In genomic region chr12:114685869-114686268, GRCh38 we compare ENCODE assay signal across 19 cellular contexts. TPM values are rescaled to one million over a fixed set of nuclear protein-coding genes. Genes with fewer than 3 reads are reported as not detected.
A peak's percentile ranks its signal among the peaks of the same experiment; 100 is the strongest.
DNase-seq lines count a peak whose midpoint lies in the region; ATAC-seq and TF ChIP-seq lines count a peak whose summit lies in the region.
"Had no signal": no experiment of that assay in that cellular context is flagged by ENCODE, and none has a peak within 500 bp of the region (broad histone marks: within the 10 kb centered on the region; RNA-seq: fewer than 3 reads in every experiment).

No MANE protein-coding gene starts in this region.

- H3K4me3 ChIP-seq in adrenal gland (peak overlapping the region in 1 of 4 donors; percentile 74), lower lobe of right lung (no peak overlapping the region), transverse colon (no peak overlapping the region)

- H3K9me3 ChIP-seq in adrenal gland (replicated peaks in 1 of 3) (no peaks in the 10 kb centered on the region), lower lobe of right lung (no peaks in the 10 kb centered on the region), transverse colon (no peaks in the 10 kb centered on the region)
- H3K9me3 ChIP-seq: gastrocnemius medialis, tibial artery had no signal

- H3K4me1 ChIP-seq in adrenal gland (replicated peaks in 1 of 2) (peaks cover 7 to 18% of the 10 kb centered on the region in 2 donors), lower lobe of right lung (peaks cover 9% of the 10 kb centered on the region), transverse colon (peaks cover 0 to 10% (median 7%) of the 10 kb centered on the region in 4 donors)

- peaks cover 0 to 8% of the 10 kb centered on the region in 2 donors for H3K36me3 ChIP-seq in adrenal gland (replicated peaks in 1 of 2)
- no peaks in the 10 kb centered on the region for H3K36me3 ChIP-seq in lower lobe of right lung
- no peaks in the 10 kb centered on the region for H3K36me3 ChIP-seq in transverse colon
- H3K36me3 ChIP-seq: gastrocnemius medialis, tibial artery had no signal

- no peak for TF ChIP-seq CTCF in adrenal gland (IDR thresholded peaks at IDR 0.05)
- TF ChIP-seq CTCF in lower lobe of right lung (IDR thresholded peaks at IDR 0.05), result no peak
- no peak for TF ChIP-seq CTCF in transverse colon (IDR thresholded peaks at IDR 0.05)

- intact Hi-C loops in adrenal gland (cut with DNase I), result loop anchor here in 1 of 2 donors (10.0 kb wide), 1 partner anchor 89 kb away; no protein-coding TSS in a partner anchor
- intact Hi-C loops in lower lobe of right lung (cut with DNase I), result no loop called here
- intact Hi-C loops in transverse colon (cut with DNase I; ENCODE audit: low total_unique reads), result no loop called here

- no peak for TF ChIP-seq EP300 in transverse colon (IDR thresholded peaks at IDR 0.05; ENCODE audit: low read depth)

- DNase-seq in DMS79 (lab: John Stamatoyannopoulos, UW) (peak; percentile 81), DMS79 treated with DMSO at 0.1 percent for 48 hours (lab: John Stamatoyannopoulos, UW) (no peak), adrenal gland (peak in 2 of 7 donors; percentile 45 to 54), lower lobe of right lung (no peak), transverse colon (no peak), glomerular visceral epithelial cell (ENCODE audit: extremely low spot score) (no peak)
- DNase-seq: 8988T; activated CD8-positive, alpha-beta T cell treated with anti-CD3 and anti-CD28 coated beads, Interleukin-2, amount 10 ng/mL, durations not matched to agents 7 days and 5 days; activated effector memory CD4-positive, alpha-beta T cell treated with anti-CD3 and anti-CD28 coated beads, Interleukin-2, amount 50 U/mL, for 16 hours; CD8-positive, alpha-beta T cell; effector memory CD8-positive, alpha-beta T cell; gastrocnemius medialis; GF-D8; KG1; NCI-H446; stimulated activated CD8-positive, alpha-beta memory T cell treated with anti-CD3 and anti-CD28 coated beads, Interleukin-4, amount 100 ng/mL, for 48 hours; tibial artery had no signal

- WGBS in adrenal gland, 4 donors, result 70 to 78% (median 74%) methylated on average over 14 to 17 of the region's 17 CpGs
- WGBS in transverse colon (ENCODE audit: low coverage in 1 of 2), 2 donors, result 69 to 76% methylated on average over 9 to 17 of the region's 17 CpGs

- TF ChIP-seq POLR2A in adrenal gland (IDR thresholded peaks at IDR 0.05) (no peak), transverse colon (IDR thresholded peaks at IDR 0.05) (no peak)

- no peak for ATAC-seq in lower lobe of right lung
- no peak for ATAC-seq in HG02642 (IDR thresholded peaks at IDR 0.05; ENCODE audit: poor library complexity, unreplicated experiment)
- no peak for ATAC-seq in GM18867 (IDR thresholded peaks at IDR 0.05; ENCODE audit: unreplicated experiment)
- ATAC-seq: activated CD8-positive, alpha-beta T cell treated with anti-CD3 and anti-CD28 coated beads, Interleukin-2, amount 10 ng/mL, durations not matched to agents 7 days and 5 days; CD8-positive, alpha-beta T cell; effector memory CD8-positive, alpha-beta T cell; gastrocnemius medialis had no signal

- in situ Hi-C loops in transverse colon (cut with MboI; ENCODE audit: low pct_ligation_motif_present in 1 of 4, low pct_unique_long_range_greater_than_20kb in 1 of 4, low sequenced_read_pairs in 3 of 4), result no loop called here

- H3K27ac ChIP-seq in adrenal gland (peak overlapping the region in 3 of 5 donors; percentile 93 to 99 (median 97)), lower lobe of right lung (peak overlapping the region; percentile 90), transverse colon (peak overlapping the region in 3 of 4 donors; percentile 89 to 92 (median 90))

- H3K27me3 ChIP-seq in adrenal gland (no peaks in the 10 kb centered on the region), lower lobe of right lung (ENCODE audit: low read depth) (peaks cover 87% of the 10 kb centered on the region), transverse colon (peaks cover 63% of the 10 kb centered on the region)

RNA-seq across cellular contexts. Expression of gene TBX3, which starts 1.9 kb away (rescaled TPM):
- total RNA-seq in adrenal gland (100 to 1,000 TPM; 273 to 602 (median 396) TPM), lower lobe of right lung (50.9 TPM), transverse colon (10 to 100 TPM in 1 of 4 donors, 1 to 10 TPM in 3; 2.8 to 11.9 (median 5.9) TPM)
- polyA plus RNA-seq in adrenal gland, result 100 to 1,000 TPM; 172 to 216 (median 181) TPM
- total RNA-seq: activated CD8-positive, alpha-beta T cell treated with anti-CD3 and anti-CD28 coated beads, Interleukin-2, amount 10 ng/mL, durations not matched to agents 7 days and 5 days; CD8-positive, alpha-beta T cell had no signal
